ENCODE assay signal across 9 cellular contexts in genomic region chr17:58587713-58588117, GRCh38.
DNase-seq lines count a peak whose midpoint lies in the region; ATAC-seq and TF ChIP-seq lines count a peak whose summit lies in the region.
"Had no signal": no experiment of that assay in that cellular context is flagged by ENCODE, and none has a peak within 500 bp of the region (broad histone marks: within the 10 kb centered on the region; RNA-seq: fewer than 3 reads in every experiment).

No MANE protein-coding gene starts in this region.

- H3K27me3 Mint-ChIP-seq in nephron progenitor cell (ENCODE audit: low read depth, poor library complexity): peaks cover 15% of the 10 kb centered on the region
- H3K27me3 Mint-ChIP-seq: IgD-negative memory B cell had no signal

- H3K4me3 Mint-ChIP-seq in nephron progenitor cell: no peak overlapping the region

- ATAC-seq in HG02798 (IDR thresholded peaks at IDR 0.05; ENCODE audit: poor library complexity, unreplicated experiment): peak; percentile 63
- peak; percentile 80 for ATAC-seq in stimulated activated naive CD8-positive, alpha-beta T cell treated with anti-CD3 and anti-CD28 coated beads, Interleukin-15, Interleukin-2, amounts not matched to agents 100 U/mL and 50 U/mL, for 24 hours
- no peak for ATAC-seq in HG03039 (IDR thresholded peaks at IDR 0.05; ENCODE audit: unreplicated experiment)

- no peaks in the 10 kb centered on the region for H3K4me1 Mint-ChIP-seq in nephron progenitor cell
- H3K4me1 Mint-ChIP-seq: IgD-negative memory B cell had no signal

- no peak for TF ChIP-seq POLR2A in erythroblast (IDR thresholded peaks at IDR 0.05; ENCODE audit: low read length)

- H3K9me3 Mint-ChIP-seq in nephron progenitor cell: no peaks in the 10 kb centered on the region
- H3K9me3 Mint-ChIP-seq: IgD-negative memory B cell had no signal

- no peak overlapping the region for H3K27ac Mint-ChIP-seq in nephron progenitor cell
- H3K27ac Mint-ChIP-seq: IgD-negative memory B cell had no signal

- DNase-seq in COLO668 (lab: John Stamatoyannopoulos, UW; ENCODE audit: unreplicated experiment): peak; percentile 34
- peak; percentile 25 for DNase-seq in NOMO-1 treated with DMSO at 0.1 percent for 48 hours (lab: John Stamatoyannopoulos, UW; ENCODE audit: unreplicated experiment)
- peak; percentile 56 for DNase-seq in activated CD8-positive, alpha-beta memory T cell treated with anti-CD3 and anti-CD28 coated beads, Interleukin-2, amount 50 U/mL, for 4 hours
- peak; percentile 60 to 79 for DNase-seq in erythroblast (lab: John Stamatoyannopoulos, UW)
- peak; percentile 73 for DNase-seq in nephron progenitor cell
- DNase-seq in stimulated activated naive CD8-positive, alpha-beta T cell treated with anti-CD3 and anti-CD28 coated beads, Interleukin-15, Interleukin-2, amounts not matched to agents 100 U/mL and 50 U/mL, for 24 hours: peak; percentile 66

- TF ChIP-seq CTCF in nephron progenitor cell (IDR thresholded peaks at IDR 0.05): peak; percentile 90

- H3K36me3 Mint-ChIP-seq in nephron progenitor cell (ENCODE audit: low read depth): no peaks in the 10 kb centered on the region
- H3K36me3 Mint-ChIP-seq: IgD-negative memory B cell had no signal
